12 cellular contexts compared by ENCODE assay signal in the genomic region with DNA sequence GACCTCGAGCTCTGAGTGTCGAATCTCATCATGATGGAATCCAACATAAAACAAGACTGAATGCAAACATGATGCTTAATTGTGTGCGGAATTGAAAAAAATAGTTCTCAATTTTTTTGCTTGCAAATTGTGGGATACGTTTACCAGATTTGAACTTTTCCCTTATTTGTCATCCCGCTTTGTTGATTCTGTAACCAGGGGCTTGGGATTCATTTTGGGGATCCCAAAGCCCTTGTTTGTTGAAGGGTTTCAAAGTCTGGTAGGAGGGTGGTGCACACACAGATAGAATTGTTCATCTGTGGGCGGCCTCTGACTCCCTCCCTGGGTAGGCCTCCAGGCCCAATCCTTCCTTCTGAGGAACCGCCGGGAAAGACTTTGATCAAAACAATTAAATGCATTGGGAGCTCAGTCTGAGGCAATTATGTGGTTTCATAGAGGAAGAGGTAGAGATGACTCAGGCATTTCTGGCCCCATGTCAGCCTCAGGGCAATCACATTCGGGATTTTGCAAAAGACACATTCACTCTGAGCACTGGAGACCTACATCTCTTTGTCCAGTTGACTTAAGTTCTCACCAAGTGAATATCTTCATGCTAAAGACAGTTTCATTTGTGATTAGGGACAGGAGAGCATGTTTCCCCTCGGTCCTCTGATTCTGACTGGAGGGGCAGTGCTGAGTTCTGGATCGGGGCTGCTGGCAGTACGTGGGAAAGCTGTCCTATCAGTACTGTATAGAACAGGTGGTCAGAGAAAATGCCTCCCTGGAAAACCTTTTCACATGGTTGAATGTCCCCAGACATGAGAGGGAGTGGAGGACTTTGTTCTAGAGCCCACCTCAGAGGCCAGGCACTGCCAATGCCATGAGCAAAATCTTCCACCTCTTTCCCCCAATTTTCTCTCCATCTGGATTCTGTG. TPM values are rescaled to one million over a fixed set of nuclear protein-coding genes. Genes with fewer than 3 reads are reported as not detected.
DNase-seq lines count a peak whose midpoint lies in the region; TF ChIP-seq lines count a peak whose summit lies in the region.
"Had no signal": no experiment of that assay in that cellular context is flagged by ENCODE, and none has a peak within 500 bp of the region (broad histone marks: within the 10 kb centered on the region; RNA-seq: fewer than 3 reads in every experiment).

No MANE protein-coding gene starts in this region.

- no peak overlapping the region for H3K4me3 ChIP-seq in Caco-2 (ENCODE audit: low read depth, low read length)
- H3K4me3 ChIP-seq in mesodermal cell (ENCODE audit: extremely low read depth, insufficient read depth, low read length, poor library complexity, severe bottlenecking), result no peak overlapping the region
- no peak overlapping the region for H3K4me3 ChIP-seq in ovary

- peaks cover 12% of the 10 kb centered on the region for H3K36me3 Mint-ChIP-seq in Caco-2 (ENCODE audit: insufficient read depth, unreplicated experiment)
- H3K36me3 Mint-ChIP-seq in MCF 10A (ENCODE audit: insufficient read depth, unreplicated experiment), result peaks cover 4% of the 10 kb centered on the region
- no peaks in the 10 kb centered on the region for H3K36me3 Mint-ChIP-seq in activated CD4-positive, alpha-beta memory T cell treated with anti-CD3 and anti-CD28 coated beads, Interleukin-2, amount 10 ng/mL, durations not matched to agents 7 days and 5 days (ENCODE audit: low read depth)
- H3K36me3 Mint-ChIP-seq: naive thymus-derived CD8-positive, alpha-beta T cell had no signal

- H3K27me3 ChIP-seq in Caco-2 (replicated peaks; ENCODE audit: control insufficient read depth, insufficient read depth, low read length) (no peaks in the 10 kb centered on the region), ovary (no peaks in the 10 kb centered on the region)

- no peak for TF ChIP-seq EP300 in ovary (IDR thresholded peaks at IDR 0.05)

- TF ChIP-seq CTCF in Caco-2 (IDR thresholded peaks at IDR 0.05; ENCODE audit: insufficient read depth in 1 of 2, low read depth in 1 of 2, low read length in 1 of 2, severe bottlenecking in 1 of 2, unreplicated experiment in 1 of 2), result no peak
- no peak for TF ChIP-seq CTCF in MCF 10A (IDR thresholded peaks at IDR 0.05; ENCODE audit: unreplicated experiment)
- TF ChIP-seq CTCF in ovary (IDR thresholded peaks at IDR 0.05), result no peak

- no peak for TF ChIP-seq POLR2A in ovary (IDR thresholded peaks at IDR 0.05)

- 88 to 90% methylated on average over 9 to 10 of the region's 12 CpGs for WGBS in mesodermal cell (ENCODE audit: insufficient coverage in 2 of 2), 2 experiments
- 67 to 77% (median 70%) methylated on average over 12 of the region's 12 CpGs for WGBS in ovary, 3 donors

- no peaks in the 10 kb centered on the region for H3K27me3 Mint-ChIP-seq in Caco-2 (ENCODE audit: insufficient read depth, unreplicated experiment)
- H3K27me3 Mint-ChIP-seq in MCF 10A (ENCODE audit: insufficient read depth, unreplicated experiment), result no peaks in the 10 kb centered on the region
- peaks cover 70% of the 10 kb centered on the region for H3K27me3 Mint-ChIP-seq in activated CD4-positive, alpha-beta memory T cell treated with anti-CD3 and anti-CD28 coated beads, Interleukin-2, amount 10 ng/mL, durations not matched to agents 7 days and 5 days

- intact Hi-C loops in Caco-2 (cut with micrococcal nuclease; ENCODE audit: unreplicated experiment), result no loop called here
- intact Hi-C loops in MCF 10A (cut with micrococcal nuclease), result loop anchor here (5.0 kb wide), 2 partner anchors 251 to 304 kb away; a partner anchor contains a TSS
- intact Hi-C loops in ovary (cut with DNase I), result no loop called here

- no peak overlapping the region for H3K4me3 Mint-ChIP-seq in Caco-2 (ENCODE audit: unreplicated experiment)
- H3K4me3 Mint-ChIP-seq in MCF 10A (ENCODE audit: unreplicated experiment), result peak overlapping the region; percentile 41
- H3K4me3 Mint-ChIP-seq in activated CD4-positive, alpha-beta memory T cell treated with anti-CD3 and anti-CD28 coated beads, Interleukin-2, amount 10 ng/mL, durations not matched to agents 7 days and 5 days, result no peak overlapping the region
- H3K4me3 Mint-ChIP-seq: naive thymus-derived CD8-positive, alpha-beta T cell had no signal

- H3K4me1 ChIP-seq in Caco-2, result peaks cover 38% of the 10 kb centered on the region
- peaks cover 8% of the 10 kb centered on the region for H3K4me1 ChIP-seq in mesodermal cell (ENCODE audit: control insufficient read depth, insufficient read depth, low read length, poor library complexity, severe bottlenecking)
- no peaks in the 10 kb centered on the region for H3K4me1 ChIP-seq in ovary (ENCODE audit: insufficient read depth)

- POLR2A ChIA-PET in Caco-2 (lab: Charles Lee), result no interaction called here
- POLR2A ChIA-PET in MCF 10A (lab: Yijun Ruan, JAX), result interaction anchor here (0.6 to 2.6 kb wide), 14 partner anchors 11 to 383 kb away, joined by 3 to 10 read pairs (median 3); a partner anchor contains a TSS
- POLR2A ChIA-PET in activated CD4-positive, alpha-beta memory T cell treated with anti-CD3 and anti-CD28 coated beads, Interleukin-2, amount 10 ng/mL, durations not matched to agents 7 days and 5 days (lab: Charles Lee), result no interaction called here

- peaks cover 27% of the 10 kb centered on the region for H3K4me1 Mint-ChIP-seq in Caco-2 (ENCODE audit: low read depth, unreplicated experiment)
- H3K4me1 Mint-ChIP-seq in MCF 10A (ENCODE audit: insufficient read depth, unreplicated experiment), result peaks cover 62% of the 10 kb centered on the region
- no peaks in the 10 kb centered on the region for H3K4me1 Mint-ChIP-seq in activated CD4-positive, alpha-beta memory T cell treated with anti-CD3 and anti-CD28 coated beads, Interleukin-2, amount 10 ng/mL, durations not matched to agents 7 days and 5 days
- H3K4me1 Mint-ChIP-seq: naive thymus-derived CD8-positive, alpha-beta T cell had no signal

- H3K27ac ChIP-seq in mesodermal cell (ENCODE audit: low read depth, low read length, severe bottlenecking), result peak overlapping the region; percentile 2
- no peak overlapping the region for H3K27ac ChIP-seq in ovary
- H3K27ac ChIP-seq: VCaP had no signal

- no TSS peak for BruUV-seq in Caco-2 (replicated peaks; lab: Mats Ljungman, UMichigan)
- no TSS peak for BruUV-seq in MCF 10A (replicated peaks; lab: Mats Ljungman, UMichigan)

- H3K36me3 ChIP-seq in Caco-2 (ENCODE audit: control insufficient read depth, insufficient read depth, low read length) (no peaks in the 10 kb centered on the region), mesodermal cell (ENCODE audit: control insufficient read depth, insufficient read depth, low read length) (no peaks in the 10 kb centered on the region), ovary (no peaks in the 10 kb centered on the region)

- peak overlapping the region; percentile 51 for H3K27ac Mint-ChIP-seq in Caco-2 (ENCODE audit: unreplicated experiment)
- peak overlapping the region; percentile 77 for H3K27ac Mint-ChIP-seq in MCF 10A (ENCODE audit: low read depth, unreplicated experiment)
- H3K27ac Mint-ChIP-seq in activated CD4-positive, alpha-beta memory T cell treated with anti-CD3 and anti-CD28 coated beads, Interleukin-2, amount 10 ng/mL, durations not matched to agents 7 days and 5 days, result no peak overlapping the region
- H3K27ac Mint-ChIP-seq: naive thymus-derived CD8-positive, alpha-beta T cell had no signal

- peaks cover 1% of the 10 kb centered on the region for H3K9me3 Mint-ChIP-seq in Caco-2 (ENCODE audit: unreplicated experiment)
- no peaks in the 10 kb centered on the region for H3K9me3 Mint-ChIP-seq in MCF 10A (ENCODE audit: unreplicated experiment)
- H3K9me3 Mint-ChIP-seq in activated CD4-positive, alpha-beta memory T cell treated with anti-CD3 and anti-CD28 coated beads, Interleukin-2, amount 10 ng/mL, durations not matched to agents 7 days and 5 days, result no peaks in the 10 kb centered on the region
- H3K9me3 Mint-ChIP-seq: naive thymus-derived CD8-positive, alpha-beta T cell had no signal

- DNase-seq in Caco-2, result peak in 1 of 2 experiments; percentile 51
- DNase-seq in NCI-H226, result peak; percentile 93
- DNase-seq in MCF 10A (ENCODE audit: unreplicated experiment), result peak; percentile 99
- DNase-seq in activated CD4-positive, alpha-beta memory T cell treated with anti-CD3 and anti-CD28 coated beads, Interleukin-2, amount 10 ng/mL, durations not matched to agents 7 days and 5 days, result no peak
- DNase-seq in ovary, result no peak
- DNase-seq in inferior parietal cortex (ENCODE audit: extremely low spot score), result no peak
- DNase-seq in NCI-H1048 (lab: John Stamatoyannopoulos, UW), result no peak
- DNase-seq: activated naive CD4-positive, alpha-beta T cell; naive thymus-derived CD8-positive, alpha-beta T cell; NCI-H2171 had no signal

- H3K9me3 ChIP-seq in Caco-2, result no peaks in the 10 kb centered on the region; the same call in 1 of the 2 replicates
- no peaks in the 10 kb centered on the region for H3K9me3 ChIP-seq in mesodermal cell (ENCODE audit: control insufficient read depth, low read length)
- no peaks in the 10 kb centered on the region for H3K9me3 ChIP-seq in ovary

- CTCF ChIA-PET in Caco-2 (lab: Charles Lee), result interaction anchor here (2.0 to 2.8 kb wide), 2 partner anchors 8 to 40 kb away, joined by 7 to 12 read pairs; no protein-coding TSS in a partner anchor
- CTCF ChIA-PET in MCF 10A (lab: Yijun Ruan, JAX), result interaction anchor here (0.6 to 1.3 kb wide), 3 partner anchors 9 to 529 kb away, joined by 3 to 4 read pairs (median 4); no protein-coding TSS in a partner anchor
- CTCF ChIA-PET in activated CD4-positive, alpha-beta memory T cell treated with anti-CD3 and anti-CD28 coated beads, Interleukin-2, amount 10 ng/mL, durations not matched to agents 7 days and 5 days (lab: Charles Lee), result no interaction called here

RNA-seq across cellular contexts. Expression of a gene that starts 27.8 kb away (rescaled TPM):
- 3.9 and 4.4 TPM in 2 replicates for total RNA-seq in Caco-2 (2022)
- 0.54 TPM in 1 of 2 replicates, not detected in the other for total RNA-seq in MCF 10A (2022)
- polyA plus RNA-seq in mesodermal cell (2013, experiment 1 of 2), result not detected
- polyA plus RNA-seq in mesodermal cell (2013, experiment 2 of 2), result not detected
- not detected for total RNA-seq in activated CD4-positive, alpha-beta memory T cell treated with anti-CD3 and anti-CD28 coated beads, Interleukin-2, amount 10 ng/mL, durations not matched to agents 7 days and 5 days
- total RNA-seq in ovary, result not detected
- not detected for polyA plus RNA-seq in ovary
- total RNA-seq: naive thymus-derived CD8-positive, alpha-beta T cell had no signal
- polyA plus RNA-seq: naive thymus-derived CD8-positive, alpha-beta T cell had no signal

RNA-seq across cellular contexts. Expression of a gene that starts 45.7 kb away (rescaled TPM):
- total RNA-seq in Caco-2 (2022), result not detected in 2 replicates
- not detected in 2 replicates for total RNA-seq in MCF 10A (2022)
- polyA plus RNA-seq in mesodermal cell (2013, experiment 1 of 2), result not detected
- not detected for polyA plus RNA-seq in mesodermal cell (2013, experiment 2 of 2)
- not detected for total RNA-seq in activated CD4-positive, alpha-beta memory T cell treated with anti-CD3 and anti-CD28 coated beads, Interleukin-2, amount 10 ng/mL, durations not matched to agents 7 days and 5 days
- not detected for total RNA-seq in ovary
- not detected for polyA plus RNA-seq in ovary
- total RNA-seq: naive thymus-derived CD8-positive, alpha-beta T cell had no signal
- polyA plus RNA-seq: naive thymus-derived CD8-positive, alpha-beta T cell had no signal

RNA-seq across cellular contexts. Expression of a gene that starts 55.9 kb away (rescaled TPM):
- 0.53 TPM in 1 of 2 replicates, not detected in the other for total RNA-seq in Caco-2 (2022)
- total RNA-seq in MCF 10A (2022), result not detected in 2 replicates
- polyA plus RNA-seq in mesodermal cell (2013, experiment 1 of 2), result 1.00 TPM
- polyA plus RNA-seq in mesodermal cell (2013, experiment 2 of 2), result not detected
- total RNA-seq in activated CD4-positive, alpha-beta memory T cell treated with anti-CD3 and anti-CD28 coated beads, Interleukin-2, amount 10 ng/mL, durations not matched to agents 7 days and 5 days, result not detected
- total RNA-seq in ovary, result not detected
- polyA plus RNA-seq in ovary, result not detected
- total RNA-seq: naive thymus-derived CD8-positive, alpha-beta T cell had no signal
- polyA plus RNA-seq: naive thymus-derived CD8-positive, alpha-beta T cell had no signal

Comparison
In these comparisons a context has a peak if more than half of its experiments do, and no peak if none do; other contexts are left out.
1. DNase-seq: peak in NCI-H226 (single experiment) and MCF 10A (single experiment); none in activated CD4-positive, alpha-beta memory T cell treated with anti-CD3 and anti-CD28 coated beads, Interleukin-2, amount 10 ng/mL, durations not matched to agents 7 days and 5 days (single experiment), ovary (0 of 5), inferior parietal cortex (single experiment) and NCI-H1048 (single experiment).